In the genomic region with DNA sequence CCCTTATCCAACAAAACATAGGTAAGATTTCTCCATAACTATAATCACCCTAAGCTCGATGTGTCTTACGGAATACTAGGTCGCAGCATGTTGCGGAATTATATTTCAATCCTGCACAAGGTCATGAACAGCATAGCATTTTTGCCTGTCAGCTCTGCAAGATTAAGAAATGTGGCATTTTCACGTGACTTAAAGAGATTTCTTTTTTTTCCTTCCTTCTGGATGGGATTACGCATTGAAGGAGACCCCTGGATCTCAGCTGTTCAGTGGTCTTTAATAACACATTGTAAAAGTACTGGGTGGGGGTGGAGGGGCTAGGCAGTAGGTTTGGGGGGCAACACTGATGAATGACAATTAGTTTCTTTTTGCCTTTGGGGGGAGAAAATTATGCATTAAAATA, we compare ENCODE assay signal across 10 cellular contexts.
DNase-seq lines count a peak whose midpoint lies in the region; TF ChIP-seq lines count a peak whose summit lies in the region.
"Had no signal": no experiment of that assay in that cellular context is flagged by ENCODE, and none has a peak within 500 bp of the region (broad histone marks: within the 10 kb centered on the region; RNA-seq: fewer than 3 reads in every experiment).

No MANE protein-coding gene starts in this region.

- peaks cover 48% of the 10 kb centered on the region for H3F3A ChIP-seq in GM23248 (ENCODE audit: insufficient read depth)

- H3K27ac ChIP-seq in GM23248: peak overlapping the region; percentile 99
- peak overlapping the region; percentile 94 for H3K27ac ChIP-seq in fibroblast of lung (ENCODE audit: insufficient read depth, low read length)
- peak overlapping the region; percentile 43 to 62 (median 60) for H3K27ac ChIP-seq in sigmoid colon
- H3K27ac ChIP-seq: VCaP had no signal

- peak overlapping the region; percentile 40 for H3K4me3 ChIP-seq in GM23248
- no peak overlapping the region for H3K4me3 ChIP-seq in fibroblast of lung (replicated peaks in 1 of 4; ENCODE audit: control extremely low read depth in 1 of 4, insufficient read depth in 1 of 4, low read depth in 3 of 4, low read length in 4 of 4)
- H3K4me3 ChIP-seq in sigmoid colon: no peak overlapping the region
- H3K4me3 ChIP-seq: ovary had no signal

- intact Hi-C loops in sigmoid colon (cut with DNase I) (no loop called here), head of caudate nucleus (cut with DNase I) (no loop called here), posterior cingulate gyrus (cut with DNase I) (no loop called here)

- WGBS in GM23248 (ENCODE audit: low coverage in 1 of 2, low lambda C conversion rate in 2 of 2, missing lambda C conversion rate in 2 of 2), 2 experiments: 65 to 71% methylated on average over 6 of the region's 6 CpGs
- WGBS in sigmoid colon, 2 donors: 87 to 88% methylated on average over 6 of the region's 6 CpGs

- no peak for TF ChIP-seq POLR2A in sigmoid colon (IDR thresholded peaks at IDR 0.05)

- TF ChIP-seq EP300 in sigmoid colon (IDR thresholded peaks at IDR 0.05): no peak

- H2AFZ ChIP-seq in GM23248 (no peak overlapping the region), fibroblast of lung (ENCODE audit: low read length) (no peak overlapping the region)

- in situ Hi-C loops in GM23248 (cut with MboI): no loop called here

- DNase-seq in GM23248 (peak; percentile 18), RPMI7951 (ENCODE audit: low read depth) (peak; percentile 55), fibroblast of lung (ENCODE audit: low read depth in 2 of 2) (peak in 1 of 2 donors; percentile 45), sigmoid colon (no peak), head of caudate nucleus (no peak), NCI-H146 (lab: John Stamatoyannopoulos, UW) (no peak), posterior cingulate gyrus (no peak)
- no peak for DNase-seq in stimulated activated CD4-positive, alpha-beta T cell treated with anti-CD3 and anti-CD28 coated beads, Interleukin-12 subunit alpha, Interleukin-12 subunit beta, amount 100 ng/mL, for 4 hours

- H3K36me3 ChIP-seq in GM23248 (ENCODE audit: low read depth) (no peaks in the 10 kb centered on the region), fibroblast of lung (ENCODE audit: control insufficient read depth, insufficient read depth, low read length) (no peaks in the 10 kb centered on the region), sigmoid colon (no peaks in the 10 kb centered on the region)
- H3K36me3 ChIP-seq: ovary had no signal

- H4K20me1 ChIP-seq in GM23248 (ENCODE audit: insufficient read depth) (no peaks in the 10 kb centered on the region), fibroblast of lung (ENCODE audit: control insufficient read depth, extremely low read depth, insufficient read depth, low read length) (no peaks in the 10 kb centered on the region)

- H3K9me3 ChIP-seq in GM23248 (ENCODE audit: low read depth): no peaks in the 10 kb centered on the region
- no peaks in the 10 kb centered on the region for H3K9me3 ChIP-seq in fibroblast of lung (ENCODE audit: control insufficient read depth, insufficient read depth, low read depth, low read length)
- no peaks in the 10 kb centered on the region for H3K9me3 ChIP-seq in sigmoid colon
- H3K9me3 ChIP-seq: ovary had no signal

- TF ChIP-seq CTCF in fibroblast of lung (conservative IDR thresholded peaks at IDR 0.05 in 1 of 2, IDR thresholded peaks at IDR 0.05 in 1 of 2; ENCODE audit: low read depth in 1 of 2, low read length in 2 of 2): no peak
- TF ChIP-seq CTCF in sigmoid colon (IDR thresholded peaks at IDR 0.05): no peak

- H3K9me2 ChIP-seq in GM23248 (ENCODE audit: insufficient read depth): no peaks in the 10 kb centered on the region

- H3K4me1 ChIP-seq in GM23248 (ENCODE audit: insufficient read depth) (peaks cover 48% of the 10 kb centered on the region), fibroblast of lung (ENCODE audit: control insufficient read depth, extremely low read depth, insufficient read depth, low read length) (peaks cover 14% of the 10 kb centered on the region), sigmoid colon (peaks cover 0 to 9% (median 0%) of the 10 kb centered on the region in 4 donors)

- no peaks in the 10 kb centered on the region for H3K27me3 ChIP-seq in GM23248 (replicated peaks; ENCODE audit: insufficient read depth)
- no peaks in the 10 kb centered on the region for H3K27me3 ChIP-seq in fibroblast of lung (ENCODE audit: control insufficient read depth, insufficient read depth, low read length)
- no peaks in the 10 kb centered on the region for H3K27me3 ChIP-seq in sigmoid colon
- H3K27me3 ChIP-seq: ovary had no signal

- H3K4me2 ChIP-seq in GM23248 (ENCODE audit: unreplicated experiment) (peak overlapping the region; percentile 57), fibroblast of lung (ENCODE audit: extremely low read depth, insufficient read depth, low read length) (peak overlapping the region; percentile 62)

- H3K9ac ChIP-seq in GM23248: peak overlapping the region; percentile 88
- H3K9ac ChIP-seq in fibroblast of lung (ENCODE audit: insufficient read depth, low read length): peak overlapping the region; percentile 27

- H3K79me2 ChIP-seq in GM23248 (ENCODE audit: insufficient read depth) (no peaks in the 10 kb centered on the region), fibroblast of lung (ENCODE audit: control insufficient read depth, insufficient read depth, low read length) (no peaks in the 10 kb centered on the region)

Comparison
In these comparisons a context has a peak if more than half of its experiments do, and no peak if none do; other contexts are left out.
1. DNase-seq: peak in GM23248 (single experiment) and RPMI7951 (single experiment); none in sigmoid colon (single experiment), head of caudate nucleus (0 of 42), NCI-H146 (single experiment), posterior cingulate gyrus (0 of 10) and stimulated activated CD4-positive, alpha-beta T cell treated with anti-CD3 and anti-CD28 coated beads, Interleukin-12 subunit alpha, Interleukin-12 subunit beta, amount 100 ng/mL, for 4 hours (single experiment).
2. Peak in every context shown above with its lines, with median percentiles within 50 percentile points of each other: H3K27ac ChIP-seq.